In the genomic region with DNA sequence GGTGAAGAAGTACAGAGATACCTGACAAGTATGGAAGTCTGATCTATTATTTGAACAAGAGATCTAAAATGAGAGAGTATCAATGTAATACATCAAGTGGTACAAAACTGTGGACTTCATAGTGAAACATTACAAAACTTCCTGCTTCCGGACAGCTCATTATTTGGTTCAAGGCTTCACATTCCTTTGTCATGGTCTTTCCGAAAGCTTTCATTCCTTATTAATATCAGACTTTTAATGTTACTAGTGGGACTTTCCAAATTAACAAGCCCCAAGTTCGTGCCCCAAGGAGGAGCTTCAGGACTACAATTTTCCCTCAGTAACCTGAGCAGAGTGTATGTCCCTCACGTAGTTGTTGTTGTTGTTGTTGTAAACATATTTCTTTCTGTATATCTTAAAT, we compare ENCODE assay signal across 8 cellular contexts. TPM values are rescaled to one million over a fixed set of nuclear protein-coding genes. Genes with fewer than 3 reads are reported as not detected.
DNase-seq lines count a peak whose midpoint lies in the region; ATAC-seq, FAIRE-seq and TF ChIP-seq lines count a peak whose summit lies in the region.

No MANE protein-coding gene starts in this region.

- peak overlapping the region; percentile 89 for H3K4me3 ChIP-seq in BE2C (ENCODE audit: low read depth, low read length)

- peaks cover 7% of the 10 kb centered on the region for H3K4me1 ChIP-seq in BE2C

- peaks cover 47% of the 10 kb centered on the region for H3K4me1 Mint-ChIP-seq in activated naive CD8-positive, alpha-beta T cell treated with anti-CD3 and anti-CD28 coated beads for 36 hours
- peaks cover 53% of the 10 kb centered on the region for H3K4me1 Mint-ChIP-seq in stimulated activated memory B cell treated with anti-CD40 and anti-IgM and Interleukin-4, amounts not matched to agents 10 μg/mL and 1 μg/mL and 100 μg/mL, for 72 hours

- no peaks in the 10 kb centered on the region for H3K27me3 Mint-ChIP-seq in activated naive CD8-positive, alpha-beta T cell treated with anti-CD3 and anti-CD28 coated beads for 36 hours
- no peaks in the 10 kb centered on the region for H3K27me3 Mint-ChIP-seq in stimulated activated memory B cell treated with anti-CD40 and anti-IgM and Interleukin-4, amounts not matched to agents 10 μg/mL and 1 μg/mL and 100 μg/mL, for 72 hours

- peaks cover 19% of the 10 kb centered on the region for H3K36me3 Mint-ChIP-seq in activated naive CD8-positive, alpha-beta T cell treated with anti-CD3 and anti-CD28 coated beads for 36 hours
- H3K36me3 Mint-ChIP-seq in stimulated activated memory B cell treated with anti-CD40 and anti-IgM and Interleukin-4, amounts not matched to agents 10 μg/mL and 1 μg/mL and 100 μg/mL, for 72 hours, result peaks cover 6% of the 10 kb centered on the region

- peak overlapping the region; percentile 94 for H3K27ac Mint-ChIP-seq in activated naive CD8-positive, alpha-beta T cell treated with anti-CD3 and anti-CD28 coated beads for 36 hours
- H3K27ac Mint-ChIP-seq in stimulated activated memory B cell treated with anti-CD40 and anti-IgM and Interleukin-4, amounts not matched to agents 10 μg/mL and 1 μg/mL and 100 μg/mL, for 72 hours, result peak overlapping the region; percentile 96

- H3K9me3 ChIP-seq in BE2C, result no peaks in the 10 kb centered on the region

- no peak for TF ChIP-seq CTCF in BE2C (IDR thresholded peaks at IDR 0.05; ENCODE audit: low read depth, low read length)

- no peak for FAIRE-seq in frontal cortex (lab: Jason Lieb, UNC)

- DNase-seq in BE2C, result no peak
- peak; percentile 31 for DNase-seq in HT-29 (ENCODE audit: low spot score)
- no peak for DNase-seq in activated naive CD8-positive, alpha-beta T cell treated with anti-CD3 and anti-CD28 coated beads for 36 hours
- DNase-seq in iris pigment epithelial cell (ENCODE audit: low read depth), result peak; percentile 80
- no peak for DNase-seq in hepatic stellate cell (ENCODE audit: low spot score)
- no peak for DNase-seq in frontal cortex (ENCODE audit: low spot score in 2 of 2)

- ATAC-seq in stimulated activated memory B cell treated with anti-CD40 and anti-IgM and Interleukin-4, amounts not matched to agents 10 μg/mL and 1 μg/mL and 100 μg/mL, for 72 hours, result no peak
- no peak for ATAC-seq in GM18519 (IDR thresholded peaks at IDR 0.05; ENCODE audit: low FRiP score, unreplicated experiment)

- H3K4me3 Mint-ChIP-seq in activated naive CD8-positive, alpha-beta T cell treated with anti-CD3 and anti-CD28 coated beads for 36 hours, result peak overlapping the region; percentile 95
- peak overlapping the region; percentile 90 for H3K4me3 Mint-ChIP-seq in stimulated activated memory B cell treated with anti-CD40 and anti-IgM and Interleukin-4, amounts not matched to agents 10 μg/mL and 1 μg/mL and 100 μg/mL, for 72 hours

- no peaks in the 10 kb centered on the region for H3K27me3 ChIP-seq in BE2C

- no peaks in the 10 kb centered on the region for H3K9me3 Mint-ChIP-seq in activated naive CD8-positive, alpha-beta T cell treated with anti-CD3 and anti-CD28 coated beads for 36 hours
- no peaks in the 10 kb centered on the region for H3K9me3 Mint-ChIP-seq in stimulated activated memory B cell treated with anti-CD40 and anti-IgM and Interleukin-4, amounts not matched to agents 10 μg/mL and 1 μg/mL and 100 μg/mL, for 72 hours

- H3K36me3 ChIP-seq in BE2C, result no peaks in the 10 kb centered on the region

RNA-seq across cellular contexts. Expression of a gene that starts 1.2 kb away (rescaled TPM):
- polyA plus RNA-seq in BE2C (2012; ENCODE audit: insufficient read depth, insufficient read length, low read depth), result 9.0 TPM
- total RNA-seq in HT-29 (2014; rRNA removed; shearing (Covaris generic)), result 15.2 and 15.5 TPM in 2 replicates
- total RNA-seq in activated naive CD8-positive, alpha-beta T cell treated with anti-CD3 and anti-CD28 coated beads for 36 hours, result 10 to 100 TPM; 21.2 to 22.5 TPM
- 49.7 TPM for total RNA-seq in frontal cortex

RNA-seq across cellular contexts. Expression of a gene that starts 36.7 kb away (rescaled TPM):
- polyA plus RNA-seq in BE2C (2012; ENCODE audit: insufficient read depth, insufficient read length, low read depth), result not detected
- total RNA-seq in HT-29 (2014; rRNA removed; shearing (Covaris generic)), result not detected in 2 replicates
- not detected for total RNA-seq in activated naive CD8-positive, alpha-beta T cell treated with anti-CD3 and anti-CD28 coated beads for 36 hours
- 3.3 TPM for total RNA-seq in frontal cortex

Comparison
In these comparisons a context has a peak if more than half of its experiments do, and no peak if none do; other contexts are left out.
1. DNase-seq: peak in HT-29 (single experiment) and iris pigment epithelial cell (single experiment); none in BE2C (single experiment), activated naive CD8-positive, alpha-beta T cell treated with anti-CD3 and anti-CD28 coated beads for 36 hours (single experiment), hepatic stellate cell (single experiment) and frontal cortex (0 of 2).